20 cellular contexts compared by ENCODE assay signal in the genomic region with DNA sequence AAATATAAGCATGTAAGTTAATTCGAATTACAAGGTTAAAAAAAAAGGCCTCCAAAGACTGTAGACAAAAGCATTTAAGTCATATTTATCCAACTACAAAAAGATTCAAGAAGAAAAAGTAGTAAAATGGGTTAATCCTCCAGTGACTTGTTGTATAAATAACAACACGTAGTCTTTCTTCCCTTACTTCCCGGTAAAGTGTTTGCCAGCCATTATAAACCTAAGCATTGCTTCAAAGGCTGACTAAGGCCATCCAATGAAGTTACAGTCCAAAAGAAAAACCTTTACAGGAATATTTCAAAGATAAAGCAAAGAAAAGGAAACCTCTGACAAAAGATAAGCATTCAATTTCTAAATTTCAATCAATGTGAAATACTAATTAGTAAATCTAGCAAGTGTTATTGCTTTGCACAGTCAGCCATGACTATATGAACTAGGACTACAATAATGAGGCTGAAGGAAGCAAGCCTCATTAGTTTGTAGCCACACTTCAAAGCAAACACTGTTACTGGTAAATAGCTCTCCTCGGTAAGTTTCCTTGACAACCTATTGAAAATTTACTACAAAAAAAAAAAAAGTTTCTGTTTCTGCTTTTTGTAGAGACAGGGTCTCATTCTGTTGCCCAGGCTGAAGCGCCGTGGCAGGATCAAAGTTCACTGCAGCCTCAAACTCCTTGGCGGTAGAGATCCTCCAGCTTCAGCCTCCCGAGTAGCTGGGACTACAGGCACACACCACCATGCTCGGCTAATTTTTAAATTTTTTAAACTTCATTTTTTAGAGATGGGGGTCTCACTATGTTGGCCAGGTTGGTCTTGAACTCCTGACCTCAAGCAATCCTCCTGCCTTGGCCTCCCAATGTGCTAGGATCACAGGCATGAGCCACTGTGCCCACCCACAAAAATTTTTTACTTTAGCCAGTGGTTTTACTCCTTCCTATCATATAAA. TPM values are rescaled to one million over a fixed set of nuclear protein-coding genes. Genes with fewer than 3 reads are reported as not detected.
DNase-seq lines count a peak whose midpoint lies in the region; ATAC-seq, FAIRE-seq and TF ChIP-seq lines count a peak whose summit lies in the region.
"Had no signal": no experiment of that assay in that cellular context is flagged by ENCODE, and none has a peak within 500 bp of the region (broad histone marks: within the 10 kb centered on the region; RNA-seq: fewer than 3 reads in every experiment).

No MANE protein-coding gene starts in this region.

- TF ChIP-seq EP300 in HepG2 (IDR thresholded peaks at IDR 0.05; ENCODE audit: low read depth in 2 of 2, low read length in 2 of 2) (no peak), HepG2 (CRISPR knock-in tag; IDR thresholded peaks at IDR 0.05; ENCODE audit: borderline replicate concordance) (no peak)

- H2AFZ ChIP-seq in HepG2 (ENCODE audit: low read length), result no peak overlapping the region

- in situ Hi-C loops in HepG2 (cut with HindIII; ENCODE audit: extremely low pct_ligation_motif_present, low pct_unique_long_range_greater_than_20kb), result no loop called here

- WGBS in HepG2 (ENCODE audit: low lambda C conversion rate), result 90% methylated on average over 9 of the region's 9 CpGs
- 80% methylated on average over 9 of the region's 9 CpGs for WGBS in right lobe of liver (ENCODE audit: insufficient coverage, low coverage, low lambda C conversion rate, missing lambda C conversion rate)

- no peak overlapping the region for H3K27ac ChIP-seq in HepG2 (ENCODE audit: extremely low read length, insufficient read depth, low read length)
- H3K27ac ChIP-seq in right lobe of liver, result no peak overlapping the region
- no peak overlapping the region for H3K27ac ChIP-seq in CD8-positive, alpha-beta T cell (ENCODE audit: low read depth, low read length)
- H3K27ac ChIP-seq: esophagus squamous epithelium, upper lobe of right lung had no signal

- H3K27me3 Mint-ChIP-seq in IgD-negative memory B cell, result no peaks in the 10 kb centered on the region
- no peaks in the 10 kb centered on the region for H3K27me3 Mint-ChIP-seq in CD8-positive, alpha-beta T cell (ENCODE audit: low read depth)
- H3K27me3 Mint-ChIP-seq: activated naive CD8-positive, alpha-beta T cell had no signal

- no peak for ATAC-seq in HepG2
- no peak for ATAC-seq in right lobe of liver
- ATAC-seq in left colon, result peak; percentile 74
- no peak for ATAC-seq in CD8-positive, alpha-beta T cell
- ATAC-seq: upper lobe of right lung had no signal

- CTCF ChIA-PET in HepG2 (lab: Yijun Ruan, JAX; ENCODE audit: low intra/inter-chr PET ratio, low total read pairs), result no interaction called here
- CTCF ChIA-PET in CD8-positive, alpha-beta T cell (lab: Charles Lee), result no interaction called here

- DNase-seq in HepG2 (ENCODE audit: low spot score) (no peak), right lobe of liver (no peak), left colon (no peak), HuH-7 (ENCODE audit: low spot score) (no peak), MG63 (no peak)
- no peak for DNase-seq in activated CD4-positive, CD25-positive, alpha-beta regulatory T cell (lab: John Stamatoyannopoulos, UW)
- no peak for DNase-seq in CD8-positive, alpha-beta T cell
- DNase-seq: activated CD4-positive, alpha-beta T cell treated with anti-CD3 and anti-CD28 coated beads for 48 hours; activated T-cell treated with anti-CD3 and anti-CD28 coated beads for 4 hours; dorsolateral prefrontal cortex; esophagus squamous epithelium; GDM1; head of caudate nucleus; midbrain; MV-4-11; NCI-H345; occipital lobe; upper lobe of right lung had no signal

- H3K4me1 ChIP-seq in HepG2 (ENCODE audit: insufficient read depth, low read length) (no peaks in the 10 kb centered on the region; the same call in 1 of the 2 replicates), right lobe of liver (peaks cover 1 to 9% (median 5%) of the 10 kb centered on the region in 4 donors)
- no peaks in the 10 kb centered on the region for H3K4me1 ChIP-seq in CD8-positive, alpha-beta T cell (ENCODE audit: insufficient read depth, low read length)

- H3K36me3 Mint-ChIP-seq in IgD-negative memory B cell, result peaks cover 5% of the 10 kb centered on the region
- H3K36me3 Mint-ChIP-seq in CD8-positive, alpha-beta T cell, result peaks cover 16% of the 10 kb centered on the region

- H3K9me3 ChIP-seq in HepG2 (ENCODE audit: low read length) (no peaks in the 10 kb centered on the region), right lobe of liver (no peaks in the 10 kb centered on the region), MG63 (no peaks in the 10 kb centered on the region)
- no peaks in the 10 kb centered on the region for H3K9me3 ChIP-seq in CD8-positive, alpha-beta T cell (ENCODE audit: low read length)
- H3K9me3 ChIP-seq: esophagus squamous epithelium, upper lobe of right lung had no signal

- no TSS peak for BruUV-seq in HepG2 (replicated peaks; lab: Mats Ljungman, UMichigan)

- H3K4me1 Mint-ChIP-seq in IgD-negative memory B cell, result peaks cover 27 to 37% (median 27%) of the 10 kb centered on the region in 3 donors
- H3K4me1 Mint-ChIP-seq in CD8-positive, alpha-beta T cell (ENCODE audit: low read depth), result peaks cover 38% of the 10 kb centered on the region

- POLR2A ChIA-PET in HepG2 (lab: Yijun Ruan, JAX), result no interaction called here
- POLR2A ChIA-PET in CD8-positive, alpha-beta T cell (lab: Charles Lee), result interaction anchor here (0.7 kb wide), 1 partner anchor 1330 kb away, joined by 4 read pairs; no protein-coding TSS in a partner anchor

- no peak overlapping the region for H3K4me2 ChIP-seq in HepG2 (ENCODE audit: low read depth, low read length)

- H3K4me3 ChIP-seq in HepG2 (replicated peaks in 1 of 3; ENCODE audit: insufficient read depth in 1 of 3, low read depth in 2 of 3, low read length in 3 of 3) (no peak overlapping the region), right lobe of liver (no peak overlapping the region), MG63 (no peak overlapping the region)
- no peak overlapping the region for H3K4me3 ChIP-seq in CD8-positive, alpha-beta T cell (ENCODE audit: low read depth, low read length)
- H3K4me3 ChIP-seq: dorsolateral prefrontal cortex, esophagus squamous epithelium, upper lobe of right lung had no signal

- H3K4me3 Mint-ChIP-seq in IgD-negative memory B cell, result peak overlapping the region in 3 of 4 donors; percentile 10 to 58 (median 54)
- H3K4me3 Mint-ChIP-seq in CD8-positive, alpha-beta T cell, result no peak overlapping the region
- H3K4me3 Mint-ChIP-seq: activated naive CD8-positive, alpha-beta T cell had no signal

- peaks cover 49% of the 10 kb centered on the region for H3K79me2 ChIP-seq in HepG2 (ENCODE audit: insufficient read depth, low read length)

- H4K20me1 ChIP-seq in HepG2 (ENCODE audit: insufficient read depth, low read length), result peaks cover 10% of the 10 kb centered on the region

- TF ChIP-seq CTCF in HepG2 (CRISPR knock-in tag; IDR thresholded peaks at IDR 0.05) (no peak), right lobe of liver (IDR thresholded peaks at IDR 0.05) (no peak)
- TF ChIP-seq CTCF in CD8-positive, alpha-beta T cell (IDR thresholded peaks at IDR 0.05), result no peak

- H3K27ac Mint-ChIP-seq in IgD-negative memory B cell, result peak overlapping the region; percentile 6 to 86 (median 76)
- no peak overlapping the region for H3K27ac Mint-ChIP-seq in CD8-positive, alpha-beta T cell
- H3K27ac Mint-ChIP-seq: activated naive CD8-positive, alpha-beta T cell had no signal

- H3K9me3 Mint-ChIP-seq in IgD-negative memory B cell, result no peaks in the 10 kb centered on the region
- no peaks in the 10 kb centered on the region for H3K9me3 Mint-ChIP-seq in CD8-positive, alpha-beta T cell

- H3K36me3 ChIP-seq in HepG2 (replicated peaks in 1 of 2; ENCODE audit: control insufficient read depth in 1 of 2, insufficient read depth in 2 of 2, low read length in 2 of 2) (peaks cover 0 to 9% of the 10 kb centered on the region in 2 experiments; a peak in 3 of 5 replicates), right lobe of liver (no peaks in the 10 kb centered on the region), MG63 (no peaks in the 10 kb centered on the region)
- no peaks in the 10 kb centered on the region for H3K36me3 ChIP-seq in CD8-positive, alpha-beta T cell (ENCODE audit: insufficient read depth, low read length)
- H3K36me3 ChIP-seq: esophagus squamous epithelium, upper lobe of right lung had no signal

- FAIRE-seq in HepG2 (lab: Jason Lieb, UNC), result no peak

- TF ChIP-seq RAD21 in HepG2 (CRISPR knock-in tag; IDR thresholded peaks at IDR 0.05), result no peak

- H3K27me3 ChIP-seq in HepG2 (ENCODE audit: control insufficient read depth in 1 of 2, insufficient read depth in 2 of 2, low read length in 2 of 2) (no peaks in the 10 kb centered on the region), right lobe of liver (no peaks in the 10 kb centered on the region), MG63 (no peaks in the 10 kb centered on the region)
- H3K27me3 ChIP-seq in CD8-positive, alpha-beta T cell (ENCODE audit: insufficient read depth, low read length), result no peaks in the 10 kb centered on the region
- H3K27me3 ChIP-seq: dorsolateral prefrontal cortex, esophagus squamous epithelium, upper lobe of right lung had no signal

- H3K9ac ChIP-seq in HepG2 (ENCODE audit: insufficient read depth, low read depth, low read length), result no peak overlapping the region

- intact Hi-C loops in HepG2 (cut with micrococcal nuclease; ENCODE audit: unreplicated experiment) (no loop called here), right lobe of liver (cut with DNase I) (no loop called here), left colon (cut with DNase I, micrococcal nuclease) (no loop called here)
- intact Hi-C loops in CD8-positive, alpha-beta T cell (cut with DNase I, micrococcal nuclease), result no loop called here

- no peak for TF ChIP-seq POLR2A in HepG2 (IDR thresholded peaks at IDR 0.05; ENCODE audit: insufficient read depth in 1 of 2, low read depth in 2 of 2, low read length in 2 of 2)
- TF ChIP-seq POLR2A in right lobe of liver (IDR thresholded peaks at IDR 0.05), result no peak

RNA-seq across cellular contexts. Expression of a gene that starts 46.0 kb away (rescaled TPM):
- total RNA-seq in HepG2 (2016; rRNA removed; fragmentation: Illumina TruSeq; extraction: Trizol), result 20.2 and 30.1 TPM in 2 replicates
- 4.1 and 4.8 TPM in 2 replicates for total RNA-seq in HepG2 (2016; cell fraction: cytosol; rRNA removed; fragmentation: Illumina TruSeq; extraction: Trizol; ENCODE audit: low read depth)
- 19.5 and 29.7 TPM in 2 replicates for total RNA-seq in HepG2 (2016; cell fraction: insoluble cytoplasmic fraction; rRNA removed; fragmentation: Illumina TruSeq; extraction: Trizol)
- 14.6 and 14.8 TPM in 2 replicates for total RNA-seq in HepG2 (2016; cell fraction: membrane; rRNA removed; fragmentation: Illumina TruSeq; extraction: Trizol)
- 15.7 and 19.0 TPM in 2 replicates for total RNA-seq in HepG2 (2016; cell fraction: nucleus; rRNA removed; fragmentation: Illumina TruSeq; extraction: Trizol)
- polyA plus RNA-seq in HepG2 (2011; rRNA removed), result 17.6 and 20.6 TPM in 2 replicates
- 10.7 and 14.8 TPM in 2 replicates for polyA plus RNA-seq in HepG2 (2011; cell fraction: cytosol; rRNA removed)
- 9.2 and 11.9 TPM in 2 replicates for polyA plus RNA-seq in HepG2 (2011; cell fraction: nucleus; rRNA removed)
- 5.6 TPM in 2 replicates for polyA plus RNA-seq in HepG2 (2012)
- 3.0 and 3.5 TPM in 2 replicates for polyA plus RNA-seq in HepG2 (2016; cell fraction: cytosol; fragmentation: Illumina TruSeq; extraction: Trizol; ENCODE audit: low read depth)
- polyA plus RNA-seq in HepG2 (2016; cell fraction: insoluble cytoplasmic fraction; fragmentation: Illumina TruSeq; extraction: Trizol; ENCODE audit: low read depth), result 22.4 and 22.7 TPM in 2 replicates
- 7.4 and 7.7 TPM in 2 replicates for polyA plus RNA-seq in HepG2 (2016; cell fraction: membrane; fragmentation: Illumina TruSeq; extraction: Trizol; ENCODE audit: low read depth)
- 23.3 TPM in 2 replicates for polyA plus RNA-seq in HepG2 (2016; cell fraction: nucleus; fragmentation: Illumina TruSeq; extraction: Trizol; ENCODE audit: insufficient read depth, low read depth)
- polyA minus RNA-seq in HepG2 (2011; rRNA and poly(A)+ RNA removed; ENCODE audit: low replicate concordance), result 23.6 and 25.7 TPM in 2 replicates
- polyA minus RNA-seq in HepG2 (2011; cell fraction: cytosol; rRNA and poly(A)+ RNA removed), result 18.9 and 21.6 TPM in 2 replicates
- 14.0 and 19.0 TPM in 2 replicates for polyA minus RNA-seq in HepG2 (2011; cell fraction: nucleus; rRNA and poly(A)+ RNA removed)
- 10 to 100 TPM; 14.5 to 22.7 (median 16.7) TPM for total RNA-seq in right lobe of liver
- polyA plus RNA-seq in IgD-negative memory B cell, result 11.2 TPM
- total RNA-seq in left colon, result 10 to 100 TPM; 19.5 to 21.9 TPM
- total RNA-seq in MG63 (2014; rRNA removed; shearing (Covaris generic); ENCODE audit: low replicate concordance), result 2.6 and 6.2 TPM in 2 replicates
- total RNA-seq in CD8-positive, alpha-beta T cell, result 10 to 100 TPM; 12.5 to 12.9 TPM
